Comparison of ENCODE assay signal across 2 cellular contexts in genomic region chr20:50918403-50918802, GRCh38.
TF ChIP-seq lines count a peak whose summit lies in the region.

No MANE protein-coding gene starts in this region.

TF ChIP-seq in HepG2, 621 proteins besides CTCF, POLR2A, EP300 and RAD21:
- TF ChIP-seq AGO1 (IDR thresholded peaks at IDR 0.05; ENCODE audit: low read depth, low read length, poor library complexity, severe bottlenecking) (no peak), REXO4 (CRISPR knock-in tag; IDR thresholded peaks at IDR 0.05; ENCODE audit: borderline replicate concordance) (no peak), ZBTB39 (CRISPR knock-in tag; IDR thresholded peaks at IDR 0.05) (no peak), ZBTB7A (CRISPR knock-in tag; IDR thresholded peaks at IDR 0.05) (no peak), ASH2L (IDR thresholded peaks at IDR 0.05; ENCODE audit: insufficient read length, low read depth, low read length) (no peak), ZNF780A (CRISPR knock-in tag; IDR thresholded peaks at IDR 0.05) (no peak), SCMH1 (CRISPR knock-in tag; IDR thresholded peaks at IDR 0.05; ENCODE audit: borderline replicate concordance) (no peak), ZNF230 (CRISPR knock-in tag; IDR thresholded peaks at IDR 0.05) (no peak), BCL6 (CRISPR knock-in tag; IDR thresholded peaks at IDR 0.05) (no peak), ZXDC (CRISPR knock-in tag; IDR thresholded peaks at IDR 0.05) (no peak), FOXO4 (CRISPR knock-in tag; conservative IDR thresholded peaks at IDR 0.05) (no peak), SMARCE1 (IDR thresholded peaks at IDR 0.05; ENCODE audit: borderline replicate concordance) (no peak), HMGXB4 (CRISPR knock-in tag; IDR thresholded peaks at IDR 0.05; ENCODE audit: borderline replicate concordance in 1 of 2, low read depth in 1 of 2) (no peak), ERF (CRISPR knock-in tag; IDR thresholded peaks at IDR 0.05) (no peak), CAMTA2 (CRISPR knock-in tag; IDR thresholded peaks at IDR 0.05; ENCODE audit: borderline replicate concordance) (no peak), RELA (CRISPR knock-in tag; IDR thresholded peaks at IDR 0.05) (no peak), FOXP4 (CRISPR knock-in tag; IDR thresholded peaks at IDR 0.05) (no peak), NBN (conservative IDR thresholded peaks at IDR 0.05) (no peak), RXRA (CRISPR knock-in tag; IDR thresholded peaks at IDR 0.05) (no peak), CBX5 (CRISPR knock-in tag; IDR thresholded peaks at IDR 0.05; ENCODE audit: borderline replicate concordance) (no peak)

TF ChIP-seq in WTC11, 78 proteins besides CTCF, POLR2A, EP300 and RAD21:
- TF ChIP-seq RELA (CRISPR knock-in tag; IDR thresholded peaks at IDR 0.05; ENCODE audit: borderline replicate concordance), result no peak
- TF ChIP-seq ZNF396 (CRISPR knock-in tag; IDR thresholded peaks at IDR 0.05; ENCODE audit: borderline replicate concordance), result no peak
- TF ChIP-seq ELF4 (CRISPR knock-in tag; IDR thresholded peaks at IDR 0.05; ENCODE audit: low read depth), result no peak
- no peak for TF ChIP-seq ZSCAN18 (CRISPR knock-in tag; IDR thresholded peaks at IDR 0.05)
- no peak for TF ChIP-seq ZNF671 (CRISPR knock-in tag; IDR thresholded peaks at IDR 0.05)
- TF ChIP-seq AR (CRISPR knock-in tag; IDR thresholded peaks at IDR 0.05), result no peak
- no peak for TF ChIP-seq NFE2L1 (CRISPR knock-in tag; IDR thresholded peaks at IDR 0.05)
- no peak for TF ChIP-seq FOXP1 (CRISPR knock-in tag; IDR thresholded peaks at IDR 0.05; ENCODE audit: borderline replicate concordance)
- TF ChIP-seq USF1 (CRISPR knock-in tag; IDR thresholded peaks at IDR 0.05), result no peak
- no peak for TF ChIP-seq ATF6 (CRISPR knock-in tag; IDR thresholded peaks at IDR 0.05)
- no peak for TF ChIP-seq FOXJ3 (CRISPR knock-in tag; IDR thresholded peaks at IDR 0.05; ENCODE audit: borderline replicate concordance)
- TF ChIP-seq NFYB (CRISPR knock-in tag; conservative IDR thresholded peaks at IDR 0.05; ENCODE audit: low read depth), result no peak
- no peak for TF ChIP-seq MYBL2 (CRISPR knock-in tag; IDR thresholded peaks at IDR 0.05)
- TF ChIP-seq JAZF1 (CRISPR knock-in tag; IDR thresholded peaks at IDR 0.05), result no peak
- no peak for TF ChIP-seq NR2C2 (CRISPR knock-in tag; IDR thresholded peaks at IDR 0.05)
- no peak for TF ChIP-seq ZNF317 (CRISPR knock-in tag; IDR thresholded peaks at IDR 0.05; ENCODE audit: borderline replicate concordance, low read depth)
